ENCODE assay signal across 15 cellular contexts in the genomic region with DNA sequence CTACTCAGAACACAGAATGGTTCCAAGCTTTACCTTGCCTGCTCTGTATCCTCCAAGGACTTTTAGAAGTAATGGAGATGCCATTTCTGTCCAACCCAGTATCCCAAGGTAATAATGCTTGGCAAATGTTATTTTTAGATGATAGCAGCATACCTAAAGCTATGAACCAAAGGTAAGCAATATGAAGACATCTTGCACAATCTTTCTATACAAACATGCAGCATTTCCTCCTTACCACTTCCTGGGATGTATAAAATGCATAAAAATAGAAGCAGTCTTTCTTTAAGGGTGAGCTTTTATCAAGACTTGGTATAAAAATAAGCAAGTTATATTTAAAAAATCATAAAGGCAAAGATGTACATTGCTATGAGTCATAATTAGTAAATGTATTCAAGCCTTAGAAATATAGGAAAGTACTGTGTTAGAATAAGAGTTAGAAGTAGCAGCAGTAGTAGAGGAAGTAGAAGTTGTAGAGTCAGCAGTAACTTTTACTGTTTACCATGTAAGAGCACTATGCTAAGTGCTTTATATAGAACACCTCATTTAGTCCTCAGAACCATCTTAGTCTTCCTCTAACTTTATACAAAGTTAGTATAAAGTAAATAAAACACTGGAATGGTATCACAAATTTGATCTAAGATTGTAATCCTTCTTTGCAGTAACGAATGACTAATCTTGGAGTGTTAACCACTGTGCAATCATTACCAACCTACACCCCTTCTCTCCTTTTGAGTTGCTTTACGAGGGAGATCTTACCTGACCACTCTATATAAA.
DNase-seq lines count a peak whose midpoint lies in the region; ATAC-seq, FAIRE-seq and TF ChIP-seq lines count a peak whose summit lies in the region.
"Had no signal": no experiment of that assay in that cellular context is flagged by ENCODE, and none has a peak within 500 bp of the region (broad histone marks: within the 10 kb centered on the region; RNA-seq: fewer than 3 reads in every experiment).

No MANE protein-coding gene starts in this region.

- peaks cover 17% of the 10 kb centered on the region; the same call in 1 of the 3 replicates for H3K4me1 ChIP-seq in A549
- peaks cover 10% of the 10 kb centered on the region for H3K4me1 ChIP-seq in KMS-11 (ENCODE audit: low read depth, poor library complexity, severe bottlenecking)

- TF ChIP-seq CTCF in A549 (IDR thresholded peaks at IDR 0.05), result no peak
- no peak for TF ChIP-seq CTCF in KMS-11 (conservative IDR thresholded peaks at IDR 0.05; ENCODE audit: low read depth, low read length)
- no peak for TF ChIP-seq CTCF in VCaP (conservative IDR thresholded peaks at IDR 0.05)

- DNase-seq in A549 (ENCODE audit: low read depth in 1 of 2, low spot score in 1 of 2), result no peak
- DNase-seq in left colon, result no peak
- no peak for DNase-seq in G401 (ENCODE audit: low spot score)
- no peak for DNase-seq in urothelium cell line (ENCODE audit: low spot score)
- no peak for DNase-seq in NK-92 (lab: John Stamatoyannopoulos, UW; ENCODE audit: unreplicated experiment)
- DNase-seq: activated effector memory CD4-positive, alpha-beta T cell treated with Interleukin-2 at 50 U/mL for 16 hours; body of pancreas; kidney; NCI-H1417; NCI-H226; OCI-M1; stimulated activated CD4-positive, alpha-beta T cell treated with anti-CD3 and anti-CD28 coated beads, Interleukin-1b, Interleukin-23, amount 100 ng/mL, for 48 hours had no signal

- 67% methylated on average over 2 of the region's 2 CpGs for WGBS in A549 (ENCODE audit: missing lambda C conversion rate)

- intact Hi-C loops in left colon (cut with DNase I, micrococcal nuclease), result no loop called here

- POLR2A ChIA-PET in A549 (lab: Yijun Ruan, JAX), result no interaction called here

- H3K79me2 ChIP-seq in KMS-11 (ENCODE audit: insufficient read depth, low read depth), result no peaks in the 10 kb centered on the region

- no peaks in the 10 kb centered on the region for H3K27me3 ChIP-seq in KMS-11 (ENCODE audit: insufficient read depth, low read depth)
- H3K27me3 ChIP-seq: body of pancreas had no signal

- in situ Hi-C loops in G401 (cut with HindIII; ENCODE audit: low sequenced_read_pairs), result no loop called here

- no peaks in the 10 kb centered on the region for H3K9me3 ChIP-seq in A549
- H3K9me3 ChIP-seq: body of pancreas had no signal

- TF ChIP-seq EP300 in A549 (IDR thresholded peaks at IDR 0.05), result no peak

- H3K4me2 ChIP-seq in A549, result 0 out of 3 replicates have a peak overlapping the region, but pooled peaks have one; percentile 17
- H3K4me2 ChIP-seq in KMS-11, result 0 out of 2 replicates have a peak overlapping the region, but pooled peaks have one; percentile 4

- no peak for ATAC-seq in A549
- ATAC-seq in left colon, result peak; percentile 84
- no peak for ATAC-seq in HG02678 (IDR thresholded peaks at IDR 0.05; ENCODE audit: unreplicated experiment)
- ATAC-seq: body of pancreas had no signal

- peak overlapping the region; percentile 6; the same call in 1 of the 2 replicates for H2AFZ ChIP-seq in KMS-11 (ENCODE audit: low read depth)

- no peak overlapping the region for H3K9ac ChIP-seq in KMS-11

- no peak for FAIRE-seq in A549 (lab: Jason Lieb, UNC)
- no peak for FAIRE-seq in urothelium cell line (lab: Jason Lieb, UNC)
- FAIRE-seq: kidney had no signal

- no peaks in the 10 kb centered on the region for H3K36me3 ChIP-seq in KMS-11 (ENCODE audit: insufficient read depth)

- TF ChIP-seq POLR2A in A549 (IDR thresholded peaks at IDR 0.05; ENCODE audit: low read length), result no peak

- H3K4me3 ChIP-seq in A549, result no peak overlapping the region
- H3K4me3 ChIP-seq in KMS-11 (IDR thresholded peaks at IDR 0.05; ENCODE audit: insufficient read depth, low read depth, low read length), result no peak overlapping the region
- H3K4me3 ChIP-seq: body of pancreas had no signal

- CTCF ChIA-PET in A549 (lab: Yijun Ruan, JAX), result interaction anchor here (1.1 kb wide), 1 partner anchor 14 kb away, joined by 3 read pairs; no protein-coding TSS in a partner anchor

- no peak overlapping the region for H3K27ac ChIP-seq in A549
- no peak overlapping the region for H3K27ac ChIP-seq in KMS-11
- H3K27ac ChIP-seq in VCaP, result 0 out of 2 replicates have a peak overlapping the region, but pooled peaks have one; percentile 4
- H3K27ac ChIP-seq: body of pancreas had no signal

- no peak for TF ChIP-seq RAD21 in A549 (conservative IDR thresholded peaks at IDR 0.05 in 1 of 2, IDR thresholded peaks at IDR 0.05 in 1 of 2)

- H4K20me1 ChIP-seq in KMS-11 (ENCODE audit: insufficient read depth), result no peaks in the 10 kb centered on the region

TF ChIP-seq in A549, 52 proteins besides CTCF, POLR2A, EP300 and RAD21:
- TF ChIP-seq BHLHE40 (IDR thresholded peaks at IDR 0.05; ENCODE audit: low read depth, low read length) (no peak), FOXS1 (CRISPR knock-in tag; IDR thresholded peaks at IDR 0.05) (no peak), EHMT2 (IDR thresholded peaks at IDR 0.05; ENCODE audit: low read depth) (no peak), MYC (IDR thresholded peaks at IDR 0.05; ENCODE audit: borderline replicate concordance, low read length) (no peak), RARB (CRISPR knock-in tag; IDR thresholded peaks at IDR 0.05) (no peak), ZSCAN20 (CRISPR knock-in tag; IDR thresholded peaks at IDR 0.05) (no peak), JUNB (IDR thresholded peaks at IDR 0.05) (no peak), MAFK (IDR thresholded peaks at IDR 0.05; ENCODE audit: partially characterized antibody) (no peak), CBX2 (IDR thresholded peaks at IDR 0.05; ENCODE audit: borderline replicate concordance, low read depth) (no peak), RFX5 (IDR thresholded peaks at IDR 0.05) (no peak), BCL3 (IDR thresholded peaks at IDR 0.05) (no peak), CEBPB (IDR thresholded peaks at IDR 0.05) (no peak), ESRRA (IDR thresholded peaks at IDR 0.05; ENCODE audit: borderline replicate concordance, low read length) (no peak), RCOR1 (IDR thresholded peaks at IDR 0.05; ENCODE audit: low read depth, low read length) (no peak), NR3C1 (IDR thresholded peaks at IDR 0.05) (no peak), CHD2 (IDR thresholded peaks at IDR 0.05; ENCODE audit: low read length, partially characterized antibody) (no peak), SMC3 (IDR thresholded peaks at IDR 0.05) (no peak)
- TF ChIP-seq, protein P1, sequence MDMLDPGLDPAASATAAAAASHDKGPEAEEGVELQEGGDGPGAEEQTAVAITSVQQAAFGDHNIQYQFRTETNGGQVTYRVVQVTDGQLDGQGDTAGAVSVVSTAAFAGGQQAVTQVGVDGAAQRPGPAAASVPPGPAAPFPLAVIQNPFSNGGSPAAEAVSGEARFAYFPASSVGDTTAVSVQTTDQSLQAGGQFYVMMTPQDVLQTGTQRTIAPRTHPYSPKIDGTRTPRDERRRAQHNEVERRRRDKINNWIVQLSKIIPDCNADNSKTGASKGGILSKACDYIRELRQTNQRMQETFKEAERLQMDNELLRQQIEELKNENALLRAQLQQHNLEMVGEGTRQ (IDR thresholded peaks at IDR 0.05), result no peak
- TF ChIP-seq, protein P2, sequence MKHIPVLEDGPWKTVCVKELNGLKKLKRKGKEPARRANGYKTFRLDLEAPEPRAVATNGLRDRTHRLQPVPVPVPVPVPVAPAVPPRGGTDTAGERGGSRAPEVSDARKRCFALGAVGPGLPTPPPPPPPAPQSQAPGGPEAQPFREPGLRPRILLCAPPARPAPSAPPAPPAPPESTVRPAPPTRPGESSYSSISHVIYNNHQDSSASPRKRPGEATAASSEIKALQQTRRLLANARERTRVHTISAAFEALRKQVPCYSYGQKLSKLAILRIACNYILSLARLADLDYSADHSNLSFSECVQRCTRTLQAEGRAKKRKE (CRISPR knock-in tag; IDR thresholded peaks at IDR 0.05; ENCODE audit: low read depth), result no peak
